2 cellular contexts compared by ENCODE assay signal in genomic region chr9:129331772-129332512, GRCh38.
TF ChIP-seq lines count a peak whose summit lies in the region.

No MANE protein-coding gene starts in this region.

TF ChIP-seq in IMR-90, 13 proteins besides CTCF, POLR2A, EP300 and RAD21 (continued from another document):
- no peak for TF ChIP-seq ELK1 (IDR thresholded peaks at IDR 0.05; ENCODE audit: borderline replicate concordance, low read depth, low read length)
- TF ChIP-seq MXI1 (IDR thresholded peaks at IDR 0.05; ENCODE audit: borderline replicate concordance, low read depth, low read length): no peak

TF ChIP-seq in liver, 16 proteins besides CTCF, POLR2A, EP300 and RAD21 (continued from another document):
- TF ChIP-seq ATF3 (IDR thresholded peaks at IDR 0.05): no peak
- TF ChIP-seq RXRA (IDR thresholded peaks at IDR 0.05): no peak
